24 cellular contexts compared by ENCODE assay signal in genomic region chr1:181604482-181604881, GRCh38.
A peak's percentile ranks its signal among the peaks of the same experiment; 100 is the strongest.
DNase-seq lines count a peak whose midpoint lies in the region; TF ChIP-seq lines count a peak whose summit lies in the region.
"Had no signal": no experiment of that assay in that cellular context is flagged by ENCODE, and none has a peak within 500 bp of the region (broad histone marks: within the 10 kb centered on the region; RNA-seq: fewer than 3 reads in every experiment).

No MANE protein-coding gene starts in this region.

- no peaks in the 10 kb centered on the region for H3K36me3 ChIP-seq in spleen
- H3K36me3 ChIP-seq: ascending aorta; BLaER1 treated with 17β-estradiol and CSF1 and Interleukin-3, amounts not matched to agents 10 nM and 100 nM; neutrophil; sigmoid colon; transverse colon had no signal

- TF ChIP-seq POLR2A in spleen (IDR thresholded peaks at IDR 0.05) = no peak

- no peak overlapping the region for H3K27ac ChIP-seq in spleen
- H3K27ac ChIP-seq: ascending aorta; BLaER1 treated with 17β-estradiol and CSF1 and Interleukin-3, amounts not matched to agents 10 nM and 100 nM; neutrophil; sigmoid colon; SK-N-MC; transverse colon had no signal

- no peaks in the 10 kb centered on the region for H3K27me3 ChIP-seq in spleen (replicated peaks in 1 of 7)
- H3K27me3 ChIP-seq: ascending aorta; BLaER1 treated with 17β-estradiol and CSF1 and Interleukin-3, amounts not matched to agents 10 nM and 100 nM; sigmoid colon; transverse colon had no signal

- no peak overlapping the region for H3K4me3 ChIP-seq in spleen
- H3K4me3 ChIP-seq: ascending aorta; BLaER1 treated with 17β-estradiol and CSF1 and Interleukin-3, amounts not matched to agents 10 nM and 100 nM; sigmoid colon; SK-N-MC; transverse colon had no signal

- DNase-seq in NCI-H1105 (lab: John Stamatoyannopoulos, UW) = peak; percentile 68
- DNase-seq in NCI-H2107 (lab: John Stamatoyannopoulos, UW) = peak; percentile 54
- DNase-seq in globus pallidus (ENCODE audit: low spot score) = peak; percentile 12
- peak; percentile 71 for DNase-seq in putamen (ENCODE audit: low spot score)
- DNase-seq in spleen = no peak
- no peak for DNase-seq in cortex of kidney (lab: John Stamatoyannopoulos, UW)
- DNase-seq in activated naive CD4-positive, alpha-beta T cell treated with Interleukin-2 at 50 U/mL for 16 hours = no peak
- DNase-seq: activated CD8-positive, alpha-beta memory T cell treated with anti-CD3 and anti-CD28 coated beads, Interleukin-2, amount 10 ng/mL, durations not matched to agents 7 days and 5 days; activated gamma-delta T cell; activated T-cell treated with anti-CD3 and anti-CD28 coated beads, Interleukin-2, amount 50 U/mL, for 4 hours; effector memory CD8-positive, alpha-beta T cell; Kasumi-1; left ventricle myocardium superior; NCI-H446 treated with DMSO at 0.1 percent for 48 hours; NK-92 treated with Interleukin-12 subunit alpha and Interleukin-12 subunit beta, amount 100 ng/mL, for 24 hours; PC-3; sigmoid colon; stimulated activated CD4-positive, alpha-beta T cell treated with anti-CD3 and anti-CD28 coated beads, Interleukin-4, amount 100 ng/mL, for 24 hours; T-helper 1 cell; transverse colon had no signal

- H3K4me1 ChIP-seq in spleen = no peaks in the 10 kb centered on the region
- H3K4me1 ChIP-seq: ascending aorta; BLaER1 treated with 17β-estradiol and CSF1 and Interleukin-3, amounts not matched to agents 10 nM and 100 nM; sigmoid colon; transverse colon had no signal

- TF ChIP-seq CTCF in spleen (IDR thresholded peaks at IDR 0.05 in 8 of 11, conservative IDR thresholded peaks at IDR 0.05 in 3 of 11) = no peak

- intact Hi-C loops in spleen (cut with DNase I; ENCODE audit: low total_unique reads) = no loop called here

- no peaks in the 10 kb centered on the region for H3K9me3 ChIP-seq in spleen
- H3K9me3 ChIP-seq: ascending aorta; BLaER1 treated with 17β-estradiol and CSF1 and Interleukin-3, amounts not matched to agents 10 nM and 100 nM; neutrophil; sigmoid colon; transverse colon had no signal

- 69 to 82% (median 78%) methylated on average over 3 of the region's 3 CpGs for WGBS in spleen, 5 donors

Comparison
In these comparisons a context has a peak if more than half of its experiments do, and no peak if none do; other contexts are left out.
1. DNase-seq: peak in NCI-H1105 (single experiment), NCI-H2107 (single experiment), globus pallidus (single experiment) and putamen (single experiment); none in spleen (single experiment), cortex of kidney (single experiment) and activated naive CD4-positive, alpha-beta T cell treated with Interleukin-2 at 50 U/mL for 16 hours (single experiment).